ENCODE assay signal across 1 cellular context in the genomic region with DNA sequence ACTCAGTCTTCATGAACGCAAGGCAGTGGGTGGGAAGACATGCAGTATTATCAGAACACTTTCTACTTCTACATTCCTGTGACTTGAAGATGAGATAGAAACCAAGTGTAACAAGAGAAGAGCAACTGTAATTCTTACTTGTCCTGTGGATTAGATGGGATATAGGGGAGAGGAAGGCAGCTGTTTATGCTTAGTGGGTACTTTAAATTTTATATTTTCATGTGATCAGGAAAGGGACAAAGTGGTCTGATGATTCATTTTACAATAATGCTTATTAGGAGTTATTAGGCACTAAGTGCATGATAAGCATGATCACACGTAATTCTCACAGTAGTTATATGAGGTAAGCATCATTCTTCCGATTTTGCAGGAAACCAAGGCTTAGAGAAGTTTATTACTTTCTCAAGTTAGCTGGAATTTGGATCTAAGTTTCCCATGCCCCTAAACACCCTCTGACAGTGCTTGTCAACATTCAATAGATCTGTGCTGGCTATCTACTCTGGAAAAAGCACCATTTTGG.
TF ChIP-seq lines count a peak whose summit lies in the region.

No MANE protein-coding gene starts in this region.

TF ChIP-seq in IMR-90, 13 proteins besides CTCF, POLR2A, EP300 and RAD21:
- TF ChIP-seq MAFK (IDR thresholded peaks at IDR 0.05; ENCODE audit: low read depth, low read length), result no peak
- TF ChIP-seq, protein P1, sequence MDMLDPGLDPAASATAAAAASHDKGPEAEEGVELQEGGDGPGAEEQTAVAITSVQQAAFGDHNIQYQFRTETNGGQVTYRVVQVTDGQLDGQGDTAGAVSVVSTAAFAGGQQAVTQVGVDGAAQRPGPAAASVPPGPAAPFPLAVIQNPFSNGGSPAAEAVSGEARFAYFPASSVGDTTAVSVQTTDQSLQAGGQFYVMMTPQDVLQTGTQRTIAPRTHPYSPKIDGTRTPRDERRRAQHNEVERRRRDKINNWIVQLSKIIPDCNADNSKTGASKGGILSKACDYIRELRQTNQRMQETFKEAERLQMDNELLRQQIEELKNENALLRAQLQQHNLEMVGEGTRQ (IDR thresholded peaks at IDR 0.05; ENCODE audit: low read depth, low read length), result no peak
- TF ChIP-seq CHD1 (IDR thresholded peaks at IDR 0.05; ENCODE audit: low read depth, low read length), result no peak
- TF ChIP-seq SMC3 (IDR thresholded peaks at IDR 0.05; ENCODE audit: low read depth, low read length), result no peak
- no peak for TF ChIP-seq MXI1 (IDR thresholded peaks at IDR 0.05; ENCODE audit: borderline replicate concordance, low read depth, low read length)
- TF ChIP-seq NFE2L2 (IDR thresholded peaks at IDR 0.05; ENCODE audit: low read depth, low read length), result no peak
